Comparison of ENCODE assay signal across 16 cellular contexts in the genomic region with DNA sequence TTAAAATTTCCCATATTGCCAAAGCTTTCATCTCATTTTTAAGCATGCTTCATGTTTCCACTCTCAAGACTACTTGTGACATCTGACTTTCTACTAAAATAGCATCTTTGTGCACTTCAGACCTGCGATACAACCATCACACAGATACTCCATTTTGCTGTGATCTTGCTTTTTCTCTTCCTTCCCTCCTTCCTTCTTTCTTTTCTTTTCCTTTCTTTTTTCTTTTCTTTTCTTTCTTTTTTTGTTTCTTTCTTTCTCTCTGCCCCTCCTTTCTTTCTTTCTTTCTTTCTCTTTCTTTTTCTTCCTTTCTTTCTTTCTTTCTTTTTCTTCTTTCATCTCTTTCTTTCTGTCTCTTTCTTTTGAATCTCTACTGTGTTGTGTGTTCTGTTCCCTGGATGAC.
DNase-seq lines count a peak whose midpoint lies in the region; ATAC-seq, FAIRE-seq and TF ChIP-seq lines count a peak whose summit lies in the region.
"Had no signal": no experiment of that assay in that cellular context is flagged by ENCODE, and none has a peak within 500 bp of the region (broad histone marks: within the 10 kb centered on the region; RNA-seq: fewer than 3 reads in every experiment).

No MANE protein-coding gene starts in this region.

- H3K23me2 ChIP-seq in H1 (ENCODE audit: low read depth, low read length): no peaks in the 10 kb centered on the region

- H4K8ac ChIP-seq in H1 (ENCODE audit: extremely low read depth, insufficient read depth, low read length): no peak overlapping the region

- H3K23ac ChIP-seq in H1 (ENCODE audit: insufficient read length): no peak overlapping the region

- no peak overlapping the region for H3K56ac ChIP-seq in H1 (replicated peaks; ENCODE audit: insufficient read length, low read depth, low read length)

- no peaks in the 10 kb centered on the region for H3K9me3 Mint-ChIP-seq in activated T-helper 1 cell treated with anti-CD3 and anti-CD28 coated beads, Interleukin-12 subunit alpha, Interleukin-12 subunit beta, Interleukin-2, Interleukin-4 antibody, amounts not matched to agents 30 ng/mL and 10 ng/mL and 1 ng/mL, durations not matched to agents 14 hours and 24 hours and 36 hours
- H3K9me3 Mint-ChIP-seq in T-helper 2 cell treated with Interferon-gamma antibody and Interleukin-4, amounts not matched to agents 5 μg/mL and 100 μg/mL, for 36 hours: peaks cover 6% of the 10 kb centered on the region

- no peak overlapping the region for H2BK15ac ChIP-seq in H1 (ENCODE audit: low read length)

- H3K9ac ChIP-seq in H1 (replicated peaks in 1 of 4; ENCODE audit: extremely low read depth in 1 of 4, low read depth in 3 of 4, low read length in 3 of 4): no peak overlapping the region

- no peak overlapping the region for H4K5ac ChIP-seq in H1 (ENCODE audit: insufficient read length, low read depth, low read length)

- H3K18ac ChIP-seq in H1 (ENCODE audit: extremely low read depth, low read length): no peak overlapping the region

- H3K36me3 ChIP-seq in ACC112 (ENCODE audit: insufficient read depth, low read length) (no peaks in the 10 kb centered on the region), HEK293 (ENCODE audit: control insufficient read depth in 2 of 2, insufficient read depth in 1 of 2, low read length in 2 of 2) (no peaks in the 10 kb centered on the region), H1 (ENCODE audit: control insufficient read depth in 2 of 4, insufficient read depth in 4 of 4, low read length in 3 of 4) (no peaks in the 10 kb centered on the region), HAP-1 (replicated peaks) (no peaks in the 10 kb centered on the region)

- CTCF ChIA-PET in HEK293 (lab: Yijun Ruan, JAX) (no interaction called here), H1 (lab: Charles Lee; ENCODE audit: partially characterized antibody) (no interaction called here)

- no peak overlapping the region for H2BK5ac ChIP-seq in H1 (ENCODE audit: low read depth, low read length)

- no peak for TF ChIP-seq POLR2A in H1 (IDR thresholded peaks at IDR 0.05; ENCODE audit: control extremely low read depth in 1 of 2, low read depth in 2 of 2, low read length in 2 of 2)

- H2AFZ ChIP-seq in ACC112 (ENCODE audit: low read length, unreplicated experiment): peak overlapping the region; percentile 61
- peak overlapping the region; percentile 84 for H2AFZ ChIP-seq in H1 (ENCODE audit: low read length)

- no peak for TF ChIP-seq RAD21 in H1 (IDR thresholded peaks at IDR 0.05 in 1 of 2, conservative IDR thresholded peaks at IDR 0.05 in 1 of 2; ENCODE audit: low read depth in 2 of 2, low read length in 2 of 2)

- intact Hi-C loops in activated T-helper 1 cell treated with anti-CD3 and anti-CD28 coated beads, Interleukin-12 subunit alpha, Interleukin-12 subunit beta, Interleukin-2, Interleukin-4 antibody, amounts not matched to agents 30 ng/mL and 10 ng/mL and 1 ng/mL, durations not matched to agents 14 hours and 24 hours and 36 hours (cut with micrococcal nuclease): no loop called here

- H3K4me2 ChIP-seq in H1 (ENCODE audit: insufficient read depth in 1 of 2, low read depth in 2 of 2, low read length in 2 of 2): no peak overlapping the region

- no peak overlapping the region for H3K4me3 Mint-ChIP-seq in activated T-helper 1 cell treated with anti-CD3 and anti-CD28 coated beads, Interleukin-12 subunit alpha, Interleukin-12 subunit beta, Interleukin-2, Interleukin-4 antibody, amounts not matched to agents 30 ng/mL and 10 ng/mL and 1 ng/mL, durations not matched to agents 14 hours and 24 hours and 36 hours
- H3K4me3 Mint-ChIP-seq in T-helper 2 cell treated with Interferon-gamma antibody and Interleukin-4, amounts not matched to agents 5 μg/mL and 100 μg/mL, for 36 hours: no peak overlapping the region
- H3K4me3 Mint-ChIP-seq: B cell; CD4-positive, alpha-beta T cell had no signal

- peak; percentile 1 for DNase-seq in OCI-M1 (lab: John Stamatoyannopoulos, UW)
- no peak for DNase-seq in H1 (ENCODE audit: low read depth in 1 of 2, low spot score in 2 of 2)
- DNase-seq in activated T-helper 1 cell treated with anti-CD3 and anti-CD28 coated beads, Interleukin-12 subunit alpha, Interleukin-12 subunit beta, Interleukin-2, Interleukin-4 antibody, amounts not matched to agents 30 ng/mL and 10 ng/mL and 1 ng/mL, durations not matched to agents 14 hours and 24 hours and 36 hours (ENCODE audit: low spot score): no peak
- DNase-seq in HAP-1 (ENCODE audit: low spot score in 2 of 2): no peak
- DNase-seq in T-helper 2 cell treated with Interferon-gamma antibody and Interleukin-4, amounts not matched to agents 5 μg/mL and 100 μg/mL, for 36 hours (ENCODE audit: low spot score): no peak
- DNase-seq: C1 segment of cervical spinal cord; Calu3; CD4-positive, alpha-beta T cell; DMS 273 treated with DMSO at 0.1 percent for 48 hours; GOT3 had no signal

- H3K36me3 Mint-ChIP-seq in activated T-helper 1 cell treated with anti-CD3 and anti-CD28 coated beads, Interleukin-12 subunit alpha, Interleukin-12 subunit beta, Interleukin-2, Interleukin-4 antibody, amounts not matched to agents 30 ng/mL and 10 ng/mL and 1 ng/mL, durations not matched to agents 14 hours and 24 hours and 36 hours (ENCODE audit: low read depth): no peaks in the 10 kb centered on the region
- no peaks in the 10 kb centered on the region for H3K36me3 Mint-ChIP-seq in T-helper 2 cell treated with Interferon-gamma antibody and Interleukin-4, amounts not matched to agents 5 μg/mL and 100 μg/mL, for 36 hours (ENCODE audit: low read depth)

- H3K4me3 ChIP-seq in ACC112 (ENCODE audit: low read depth, low read length) (no peak overlapping the region), HEK293 (ENCODE audit: low read depth, low read length) (no peak overlapping the region), H1 (ENCODE audit: extremely low read depth in 1 of 4, insufficient read depth in 2 of 4, low read depth in 3 of 4, low read length in 4 of 4) (no peak overlapping the region), HAP-1 (no peak overlapping the region)

- H3K79me1 ChIP-seq in H1 (ENCODE audit: low read depth, low read length): no peaks in the 10 kb centered on the region

- no peaks in the 10 kb centered on the region for H3K79me2 ChIP-seq in ACC112 (ENCODE audit: control insufficient read depth, insufficient read depth, low read length, unreplicated experiment)
- no peaks in the 10 kb centered on the region for H3K79me2 ChIP-seq in H1 (ENCODE audit: control insufficient read depth in 1 of 2, insufficient read depth in 2 of 2, low read length in 2 of 2)

- H3K9me3 ChIP-seq in HEK293 (ENCODE audit: control insufficient read depth, insufficient read depth, low read depth, low read length): no peaks in the 10 kb centered on the region
- H3K9me3 ChIP-seq in H1 (ENCODE audit: insufficient read depth in 2 of 2, low read depth in 1 of 2, low read length in 1 of 2): no peaks in the 10 kb centered on the region; a peak in 1 of 4 replicates
- no peaks in the 10 kb centered on the region for H3K9me3 ChIP-seq in HAP-1

- ATAC-seq in GM18867 (IDR thresholded peaks at IDR 0.05; ENCODE audit: unreplicated experiment): no peak
- ATAC-seq: HCT116 had no signal

- H3K27ac ChIP-seq in ACC112 (ENCODE audit: low read depth, low read length) (no peak overlapping the region), HEK293 (ENCODE audit: extremely low read depth, low read depth, low read length) (no peak overlapping the region), H1 (ENCODE audit: low read depth, low read length) (no peak overlapping the region)
- H3K27ac ChIP-seq: HL-60 had no signal

- no peaks in the 10 kb centered on the region for H3K4me1 ChIP-seq in ACC112 (ENCODE audit: control insufficient read depth, insufficient read depth, low read length, unreplicated experiment)
- H3K4me1 ChIP-seq in HEK293 (ENCODE audit: control insufficient read depth, insufficient read depth, low read length): no peaks in the 10 kb centered on the region
- no peaks in the 10 kb centered on the region for H3K4me1 ChIP-seq in H1 (replicated peaks in 1 of 4; ENCODE audit: control insufficient read depth in 3 of 4, insufficient read depth in 4 of 4, low read length in 3 of 4)
- no peaks in the 10 kb centered on the region for H3K4me1 ChIP-seq in HAP-1

- no peak for FAIRE-seq in H1 (lab: Jason Lieb, UNC)

- H3K27me3 ChIP-seq in ACC112 (ENCODE audit: insufficient read depth, low read length) (no peaks in the 10 kb centered on the region), H1 (replicated peaks in 1 of 4; ENCODE audit: control insufficient read depth in 3 of 4, extremely low read depth in 1 of 4, insufficient read depth in 3 of 4, low read length in 3 of 4) (no peaks in the 10 kb centered on the region), HAP-1 (ENCODE audit: low read depth) (no peaks in the 10 kb centered on the region)

- in situ Hi-C loops in HAP-1 (cut with MboI; ENCODE audit: low sequenced_read_pairs): no loop called here

- TF ChIP-seq CTCF in HEK293 (tag by site-specific recombination; IDR thresholded peaks at IDR 0.05): no peak
- TF ChIP-seq CTCF in H1 (IDR thresholded peaks at IDR 0.05; ENCODE audit: control extremely low read depth in 1 of 3, insufficient read depth in 1 of 3, low read depth in 1 of 3, low read length in 3 of 3): no peak

- H3K4me1 Mint-ChIP-seq in activated T-helper 1 cell treated with anti-CD3 and anti-CD28 coated beads, Interleukin-12 subunit alpha, Interleukin-12 subunit beta, Interleukin-2, Interleukin-4 antibody, amounts not matched to agents 30 ng/mL and 10 ng/mL and 1 ng/mL, durations not matched to agents 14 hours and 24 hours and 36 hours (ENCODE audit: low read depth): no peaks in the 10 kb centered on the region
- H3K4me1 Mint-ChIP-seq in T-helper 2 cell treated with Interferon-gamma antibody and Interleukin-4, amounts not matched to agents 5 μg/mL and 100 μg/mL, for 36 hours (ENCODE audit: low read depth): no peaks in the 10 kb centered on the region
- H3K4me1 Mint-ChIP-seq: B cell had no signal

- H3K14ac ChIP-seq in H1 (ENCODE audit: insufficient read length): no peak overlapping the region

- no peak overlapping the region for H2BK120ac ChIP-seq in H1 (replicated peaks; ENCODE audit: low read depth, low read length)

- H2BK20ac ChIP-seq in H1 (ENCODE audit: low read length): no peak overlapping the region

- H2AK5ac ChIP-seq in H1 (ENCODE audit: low read depth, low read length): no peak overlapping the region

- no peak overlapping the region for H3K27ac Mint-ChIP-seq in activated T-helper 1 cell treated with anti-CD3 and anti-CD28 coated beads, Interleukin-12 subunit alpha, Interleukin-12 subunit beta, Interleukin-2, Interleukin-4 antibody, amounts not matched to agents 30 ng/mL and 10 ng/mL and 1 ng/mL, durations not matched to agents 14 hours and 24 hours and 36 hours
- no peak overlapping the region for H3K27ac Mint-ChIP-seq in T-helper 2 cell treated with Interferon-gamma antibody and Interleukin-4, amounts not matched to agents 5 μg/mL and 100 μg/mL, for 36 hours
- H3K27ac Mint-ChIP-seq: B cell; CD4-positive, alpha-beta T cell had no signal

- no peak overlapping the region for H3K4ac ChIP-seq in H1 (replicated peaks; ENCODE audit: insufficient read length, low read depth, low read length)

- 96% methylated on average over 1 of the region's 1 CpG; no CpG with 5 or more reads in 1 of the 2 experiments for WGBS in H1 (ENCODE audit: extremely low coverage in 1 of 2, insufficient coverage in 1 of 2, insufficient read length in 1 of 2, insufficient replicate concordance in 2 of 2, low coverage in 1 of 2, low lambda C conversion rate in 2 of 2, missing lambda C conversion rate in 1 of 2), 2 experiments

- no peak overlapping the region for H2BK12ac ChIP-seq in H1 (ENCODE audit: low read depth, low read length)

- H3K27me3 Mint-ChIP-seq in activated T-helper 1 cell treated with anti-CD3 and anti-CD28 coated beads, Interleukin-12 subunit alpha, Interleukin-12 subunit beta, Interleukin-2, Interleukin-4 antibody, amounts not matched to agents 30 ng/mL and 10 ng/mL and 1 ng/mL, durations not matched to agents 14 hours and 24 hours and 36 hours (ENCODE audit: insufficient read depth): no peaks in the 10 kb centered on the region
- H3K27me3 Mint-ChIP-seq in T-helper 2 cell treated with Interferon-gamma antibody and Interleukin-4, amounts not matched to agents 5 μg/mL and 100 μg/mL, for 36 hours (ENCODE audit: low read depth): no peaks in the 10 kb centered on the region
- H3K27me3 Mint-ChIP-seq: B cell; CD4-positive, alpha-beta T cell had no signal

- no peak overlapping the region for H4K91ac ChIP-seq in H1 (replicated peaks; ENCODE audit: insufficient read length, low read length)

- no peak for TF ChIP-seq EP300 in H1 (IDR thresholded peaks at IDR 0.05; ENCODE audit: borderline replicate concordance in 1 of 2, low read depth in 2 of 2, low read length in 2 of 2)

- no peaks in the 10 kb centered on the region for H4K20me1 ChIP-seq in H1 (replicated peaks in 1 of 2; ENCODE audit: control insufficient read depth in 1 of 2, insufficient read depth in 2 of 2, low read length in 2 of 2)

- POLR2A ChIA-PET in HEK293 (lab: Yijun Ruan, JAX) (no interaction called here), H1 (lab: Charles Lee; ENCODE audit: partially characterized antibody) (no interaction called here)
